ENCODE assay signal across 8 cellular contexts in genomic region chr3:56758539-56758981, GRCh38. TPM values are rescaled to one million over a fixed set of nuclear protein-coding genes. Genes with fewer than 3 reads are reported as not detected.
DNase-seq lines count a peak whose midpoint lies in the region; ATAC-seq and TF ChIP-seq lines count a peak whose summit lies in the region.

No MANE protein-coding gene starts in this region.

- H3K4me3 Mint-ChIP-seq in T-helper 17 cell: peak overlapping the region; percentile 80

- H3K27ac Mint-ChIP-seq in T-helper 17 cell: peak overlapping the region; percentile 92

- H3K4me3 ChIP-seq in duodenal mucosa (ENCODE audit: low read depth in 1 of 2, low read length in 2 of 2) (peak overlapping the region in 1 of 2 donors; percentile 30), osteoblast (ENCODE audit: insufficient read depth, low read length) (no peak overlapping the region)

- no peak overlapping the region for H2AFZ ChIP-seq in osteoblast (ENCODE audit: low read length)

- DNase-seq in AG20443 (ENCODE audit: low spot score): peak; percentile 82
- DNase-seq in T-helper 17 cell: no peak
- DNase-seq in osteoblast (ENCODE audit: insufficient read length, low spot score, missing footprints): peak; percentile 94
- no peak for DNase-seq in NCI-H526 treated with DMSO at 0.1 percent for 48 hours (lab: John Stamatoyannopoulos, UW)
- no peak for DNase-seq in superior temporal gyrus (ENCODE audit: extremely low spot score)

- H3K4me1 Mint-ChIP-seq in T-helper 17 cell: peaks cover 63% of the 10 kb centered on the region

- H4K20me1 ChIP-seq in osteoblast (ENCODE audit: insufficient read depth, low read length): no peaks in the 10 kb centered on the region

- no peak for TF ChIP-seq CTCF in osteoblast (IDR thresholded peaks at IDR 0.05; ENCODE audit: extremely low read depth, low read depth, low read length)

- H3K27me3 Mint-ChIP-seq in T-helper 17 cell: no peaks in the 10 kb centered on the region

- H3K27me3 ChIP-seq in duodenal mucosa (ENCODE audit: control insufficient read depth in 1 of 2, insufficient read depth in 2 of 2, low read length in 2 of 2) (no peaks in the 10 kb centered on the region), osteoblast (ENCODE audit: insufficient read depth, low read length) (no peaks in the 10 kb centered on the region)

- peak overlapping the region; percentile 56 for H3K4me2 ChIP-seq in osteoblast (ENCODE audit: insufficient read depth, low read length)

- H3K27ac ChIP-seq in duodenal mucosa (ENCODE audit: low read depth, low read length) (peak overlapping the region; percentile 49), osteoblast (ENCODE audit: low read depth, low read length) (peak overlapping the region; percentile 8)

- peaks cover 5% of the 10 kb centered on the region for H3K36me3 Mint-ChIP-seq in T-helper 17 cell (ENCODE audit: low read depth)

- no peaks in the 10 kb centered on the region for H3K79me2 ChIP-seq in osteoblast (ENCODE audit: insufficient read depth, low read length)

- H3K9ac ChIP-seq in duodenal mucosa (ENCODE audit: low read depth in 1 of 2, low read length in 2 of 2): peak overlapping the region in 1 of 2 donors; percentile 36

- H3K9me3 ChIP-seq in T-helper 17 cell (ENCODE audit: control insufficient read depth, low read length, poor library complexity, severe bottlenecking) (no peaks in the 10 kb centered on the region), duodenal mucosa (ENCODE audit: control insufficient read depth in 1 of 2, low read length in 2 of 2) (no peaks in the 10 kb centered on the region), osteoblast (ENCODE audit: low read depth, low read length) (no peaks in the 10 kb centered on the region)

- peak; percentile 92 for ATAC-seq in GM18909 (IDR thresholded peaks at IDR 0.05; ENCODE audit: poor library complexity, unreplicated experiment)
- peak; percentile 81 for ATAC-seq in HG03196 (IDR thresholded peaks at IDR 0.05; ENCODE audit: unreplicated experiment)
- ATAC-seq in T-helper 17 cell: peak; percentile 67

- H3K4me1 ChIP-seq in duodenal mucosa (ENCODE audit: control insufficient read depth in 1 of 2, insufficient read depth in 2 of 2, low read length in 2 of 2): peaks cover 26 to 32% of the 10 kb centered on the region in 2 donors
- peaks cover 24% of the 10 kb centered on the region for H3K4me1 ChIP-seq in osteoblast (ENCODE audit: insufficient read depth, low read length)

- H3K36me3 ChIP-seq in duodenal mucosa (ENCODE audit: control insufficient read depth in 1 of 2, insufficient read depth in 2 of 2, low read length in 2 of 2) (no peaks in the 10 kb centered on the region), osteoblast (ENCODE audit: insufficient read depth, low read length) (no peaks in the 10 kb centered on the region)

RNA-seq across cellular contexts. Expression of gene ARHGEF3, which starts 43.2 kb away (rescaled TPM):
- total RNA-seq in T-helper 17 cell: 10 to 100 TPM; 70.2 to 71.0 TPM
- total RNA-seq in osteoblast: 21.7 and 22.7 TPM in 2 replicates

Comparison
In these comparisons a context has a peak if more than half of its experiments do, and no peak if none do; other contexts are left out.
1. DNase-seq: peak in AG20443 (single experiment) and osteoblast (single experiment); none in T-helper 17 cell (0 of 3), NCI-H526 treated with DMSO at 0.1 percent for 48 hours (single experiment) and superior temporal gyrus (single experiment).
2. Peak in every context shown above with its lines, with median percentiles within 50 percentile points of each other: ATAC-seq.